ENCODE assay signal across 9 cellular contexts in the genomic region with DNA sequence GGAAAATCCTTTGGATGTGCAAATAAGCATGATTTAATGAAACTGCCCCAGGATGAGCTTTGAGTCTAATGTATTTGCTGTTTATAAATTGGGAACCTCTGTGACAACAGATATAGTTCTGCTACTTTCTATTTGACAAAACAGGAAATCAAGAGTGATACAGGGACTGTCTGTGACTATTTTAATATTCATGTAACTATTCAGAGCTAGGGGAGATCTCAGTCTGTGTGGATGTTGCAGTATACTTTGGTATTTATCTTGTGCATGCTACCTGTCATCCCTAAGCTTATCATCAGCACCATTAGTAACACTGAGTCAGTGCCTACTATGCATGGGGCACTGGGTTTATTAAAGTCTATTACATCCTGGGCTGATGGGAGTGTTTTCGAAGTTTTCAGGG.
DNase-seq lines count a peak whose midpoint lies in the region; ATAC-seq and TF ChIP-seq lines count a peak whose summit lies in the region.
"Had no signal": no experiment of that assay in that cellular context is flagged by ENCODE, and none has a peak within 500 bp of the region (broad histone marks: within the 10 kb centered on the region; RNA-seq: fewer than 3 reads in every experiment).

No MANE protein-coding gene starts in this region.

- peaks cover 17% of the 10 kb centered on the region for H3K27me3 ChIP-seq in OCI-LY3 (ENCODE audit: low read depth, low read length)

- peaks cover 3% of the 10 kb centered on the region; the same call in 1 of the 2 replicates for H4K20me1 ChIP-seq in OCI-LY3 (ENCODE audit: insufficient read depth, low read length)

- peak overlapping the region; percentile 69 for H3K4me2 ChIP-seq in OCI-LY3 (ENCODE audit: low read length)

- no peaks in the 10 kb centered on the region for H3K9me3 ChIP-seq in OCI-LY3 (ENCODE audit: insufficient read depth, low read length)

- H3K36me3 ChIP-seq in OCI-LY3 (replicated peaks; ENCODE audit: low read depth, low read length): no peaks in the 10 kb centered on the region

- no peaks in the 10 kb centered on the region for H3K79me2 ChIP-seq in OCI-LY3 (ENCODE audit: low read length)

- no peak overlapping the region for H3K4me3 ChIP-seq in OCI-LY3 (ENCODE audit: low read length)

- H3K4me1 ChIP-seq in OCI-LY3 (ENCODE audit: low read length): peaks cover 39% of the 10 kb centered on the region

- no peak overlapping the region for H3K27ac ChIP-seq in OCI-LY3 (ENCODE audit: low read length)

- H3K9ac ChIP-seq in OCI-LY3 (ENCODE audit: low read length): no peak overlapping the region

- no peak overlapping the region for H2AFZ ChIP-seq in OCI-LY3 (ENCODE audit: low read depth, low read length)

- no peak for TF ChIP-seq CTCF in OCI-LY3 (IDR thresholded peaks at IDR 0.05; ENCODE audit: low read depth, low read length)

- in situ Hi-C loops in G401 (cut with HindIII; ENCODE audit: low sequenced_read_pairs): no loop called here

- ATAC-seq in GM18519 (IDR thresholded peaks at IDR 0.05; ENCODE audit: low FRiP score, unreplicated experiment) (peak; percentile 89), GM21367 (IDR thresholded peaks at IDR 0.05; ENCODE audit: unreplicated experiment) (peak; percentile 90), HG03025 (IDR thresholded peaks at IDR 0.05; ENCODE audit: low FRiP score, unreplicated experiment) (peak; percentile 89)

- no peak for DNase-seq in C1 segment of cervical spinal cord (lab: John Stamatoyannopoulos, UW)
- no peak for DNase-seq in SIG-M5 (lab: John Stamatoyannopoulos, UW)
- no peak for DNase-seq in T-helper 9 cell
- no peak for DNase-seq in G401 (ENCODE audit: low spot score)
- DNase-seq: Kasumi-1 had no signal
